ENCODE assay signal across 30 cellular contexts in the genomic region with DNA sequence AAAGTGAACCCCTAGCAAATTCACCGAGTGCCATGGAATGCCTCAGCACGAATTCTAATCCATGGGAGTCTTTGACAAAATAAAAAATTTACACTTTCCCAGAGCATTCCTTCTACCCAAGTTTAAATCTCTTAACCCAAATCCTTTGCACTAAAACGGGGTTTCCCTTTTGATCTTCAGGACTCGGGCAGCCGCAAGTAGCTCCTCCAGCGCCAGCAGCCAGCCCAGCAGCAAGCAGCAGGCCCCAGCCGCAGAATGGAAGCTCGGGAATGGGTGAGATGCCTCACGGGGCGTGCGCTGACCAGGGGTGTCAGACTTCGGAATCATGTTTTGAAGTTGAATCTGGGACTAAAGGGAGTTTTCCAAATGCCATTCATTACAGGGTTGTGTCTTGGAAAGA. TPM values are rescaled to one million over a fixed set of nuclear protein-coding genes. Genes with fewer than 3 reads are reported as not detected.
DNase-seq lines count a peak whose midpoint lies in the region; ATAC-seq and TF ChIP-seq lines count a peak whose summit lies in the region.
"Had no signal": no experiment of that assay in that cellular context is flagged by ENCODE, and none has a peak within 500 bp of the region (broad histone marks: within the 10 kb centered on the region; RNA-seq: fewer than 3 reads in every experiment).

No MANE protein-coding gene starts in this region.

- DNase-seq in T-helper 1 cell (no peak), natural killer cell (no peak), foreskin keratinocyte (no peak), nucleus accumbens (lab: John Stamatoyannopoulos, UW) (no peak), NCI-H2171 (lab: John Stamatoyannopoulos, UW) (no peak)
- no peak for DNase-seq in natural killer cell treated with Interleukin-12 subunit alpha and Interleukin-12 subunit beta and Interleukin-15 and Interleukin-18, amount 100 ng/mL, for 72 hours (ENCODE audit: low spot score)
- DNase-seq in activated naive CD8-positive, alpha-beta T cell treated with anti-CD3 and anti-CD28 coated beads, Interleukin-2, amount 10 ng/mL, durations not matched to agents 7 days and 5 days = no peak
- DNase-seq: activated gamma-delta T cell treated with Interleukin-2 at 50 U/mL for 16 hours; caudate nucleus; dermis blood vessel endothelial cell; DMS 273 treated with DMSO at 0.1 percent for 48 hours; HFFc6; hippocampal formation; KG1; left cardiac atrium; mammary epithelial cell; MM.1S; NCI-H1417 treated with DMSO at 0.1 percent for 48 hours; NCI-H2081 treated with DMSO at 0.1 percent for 48 hours; NCI-H748 treated with DMSO at 0.1 percent for 48 hours; right lobe of liver; SIG-M5; stimulated activated CD4-positive, alpha-beta T cell treated with anti-CD3 and anti-CD28 coated beads, Interleukin-12 subunit alpha, Interleukin-12 subunit beta, amount 100 ng/mL, for 4 hours; stimulated activated CD4-positive, alpha-beta T cell treated with anti-CD3 and anti-CD28 coated beads, Interleukin-4, amount 100 ng/mL, for 1 hour had no signal

- no peaks in the 10 kb centered on the region for H3K9me3 Mint-ChIP-seq in T-helper 1 cell treated with Interleukin-12 subunit alpha and Interleukin-12 subunit beta and Interleukin-4 antibody, amounts not matched to agents 30 μg/mL and 1 μg/mL, for 36 hours
- no peaks in the 10 kb centered on the region for H3K9me3 Mint-ChIP-seq in natural killer cell treated with Interleukin-12 subunit alpha and Interleukin-12 subunit beta and Interleukin-15 and Interleukin-18, amount 100 ng/mL, for 72 hours
- no peaks in the 10 kb centered on the region for H3K9me3 Mint-ChIP-seq in natural killer cell
- no peaks in the 10 kb centered on the region for H3K9me3 Mint-ChIP-seq in activated naive CD8-positive, alpha-beta T cell treated with anti-CD3 and anti-CD28 coated beads, Interleukin-2, amount 10 ng/mL, durations not matched to agents 7 days and 5 days
- H3K9me3 Mint-ChIP-seq: GM23338, HFFc6 had no signal

- peaks cover 67% of the 10 kb centered on the region for H3K4me1 Mint-ChIP-seq in T-helper 1 cell treated with Interleukin-12 subunit alpha and Interleukin-12 subunit beta and Interleukin-4 antibody, amounts not matched to agents 30 μg/mL and 1 μg/mL, for 36 hours (ENCODE audit: low read depth)
- H3K4me1 Mint-ChIP-seq in natural killer cell treated with Interleukin-12 subunit alpha and Interleukin-12 subunit beta and Interleukin-15 and Interleukin-18, amount 100 ng/mL, for 72 hours (ENCODE audit: low read depth in 2 of 2) = peaks cover 31 to 35% of the 10 kb centered on the region in 2 donors
- H3K4me1 Mint-ChIP-seq in natural killer cell = peaks cover 17 to 20% of the 10 kb centered on the region in 2 donors
- peaks cover 54% of the 10 kb centered on the region for H3K4me1 Mint-ChIP-seq in activated naive CD8-positive, alpha-beta T cell treated with anti-CD3 and anti-CD28 coated beads, Interleukin-2, amount 10 ng/mL, durations not matched to agents 7 days and 5 days
- H3K4me1 Mint-ChIP-seq: GM23338 had no signal

- no peaks in the 10 kb centered on the region for H3K27me3 Mint-ChIP-seq in T-helper 1 cell treated with Interleukin-12 subunit alpha and Interleukin-12 subunit beta and Interleukin-4 antibody, amounts not matched to agents 30 μg/mL and 1 μg/mL, for 36 hours (ENCODE audit: low read depth)
- H3K27me3 Mint-ChIP-seq in natural killer cell treated with Interleukin-12 subunit alpha and Interleukin-12 subunit beta and Interleukin-15 and Interleukin-18, amount 100 ng/mL, for 72 hours = no peaks in the 10 kb centered on the region
- H3K27me3 Mint-ChIP-seq in natural killer cell (ENCODE audit: low read depth in 2 of 2) = no peaks in the 10 kb centered on the region
- H3K27me3 Mint-ChIP-seq in activated naive CD8-positive, alpha-beta T cell treated with anti-CD3 and anti-CD28 coated beads, Interleukin-2, amount 10 ng/mL, durations not matched to agents 7 days and 5 days = no peaks in the 10 kb centered on the region
- H3K27me3 Mint-ChIP-seq: progenitor cell of endocrine pancreas had no signal

- no peak for TF ChIP-seq CTCF in natural killer cell (IDR thresholded peaks at IDR 0.05)
- TF ChIP-seq CTCF in foreskin keratinocyte (conservative IDR thresholded peaks at IDR 0.05) = no peak

- POLR2A ChIA-PET in activated naive CD8-positive, alpha-beta T cell treated with anti-CD3 and anti-CD28 coated beads, Interleukin-2, amount 10 ng/mL, durations not matched to agents 7 days and 5 days (lab: Charles Lee) = interaction anchor here (0.7 to 3.6 kb wide), 6 partner anchors 43 to 199 kb away, joined by 3 to 25 read pairs (median 3); partner anchors contain the start of genes RPA1 and SMYD4

- no peak for ATAC-seq in natural killer cell treated with Interleukin-12 subunit alpha and Interleukin-12 subunit beta and Interleukin-15 and Interleukin-18, amount 100 ng/mL, for 72 hours
- ATAC-seq in natural killer cell = no peak
- no peak for ATAC-seq in activated naive CD8-positive, alpha-beta T cell treated with anti-CD3 and anti-CD28 coated beads, Interleukin-2, amount 10 ng/mL, durations not matched to agents 7 days and 5 days (ENCODE audit: low read depth)
- no peak for ATAC-seq in foreskin keratinocyte
- ATAC-seq: gastroesophageal sphincter, GM23338, left cardiac atrium, right lobe of liver had no signal

- H3K27me3 ChIP-seq in foreskin keratinocyte = no peaks in the 10 kb centered on the region
- H3K27me3 ChIP-seq: gastroesophageal sphincter, right lobe of liver, suprapubic skin had no signal

- peaks cover 52% of the 10 kb centered on the region for H3K36me3 Mint-ChIP-seq in T-helper 1 cell treated with Interleukin-12 subunit alpha and Interleukin-12 subunit beta and Interleukin-4 antibody, amounts not matched to agents 30 μg/mL and 1 μg/mL, for 36 hours (ENCODE audit: low read depth)
- H3K36me3 Mint-ChIP-seq in natural killer cell treated with Interleukin-12 subunit alpha and Interleukin-12 subunit beta and Interleukin-15 and Interleukin-18, amount 100 ng/mL, for 72 hours = peaks cover 38% of the 10 kb centered on the region
- H3K36me3 Mint-ChIP-seq in natural killer cell = peaks cover 23% of the 10 kb centered on the region
- H3K36me3 Mint-ChIP-seq in activated naive CD8-positive, alpha-beta T cell treated with anti-CD3 and anti-CD28 coated beads, Interleukin-2, amount 10 ng/mL, durations not matched to agents 7 days and 5 days = peaks cover 44% of the 10 kb centered on the region

- intact Hi-C loops in natural killer cell (cut with micrococcal nuclease) = no loop called here

- H3K27ac Mint-ChIP-seq in T-helper 1 cell treated with Interleukin-12 subunit alpha and Interleukin-12 subunit beta and Interleukin-4 antibody, amounts not matched to agents 30 μg/mL and 1 μg/mL, for 36 hours = peak overlapping the region; percentile 94
- H3K27ac Mint-ChIP-seq in natural killer cell treated with Interleukin-12 subunit alpha and Interleukin-12 subunit beta and Interleukin-15 and Interleukin-18, amount 100 ng/mL, for 72 hours = peak overlapping the region; percentile 83 to 84
- H3K27ac Mint-ChIP-seq in natural killer cell = no peak overlapping the region
- H3K27ac Mint-ChIP-seq in activated naive CD8-positive, alpha-beta T cell treated with anti-CD3 and anti-CD28 coated beads, Interleukin-2, amount 10 ng/mL, durations not matched to agents 7 days and 5 days = peak overlapping the region; percentile 90
- H3K27ac Mint-ChIP-seq: GM23338, HFFc6, progenitor cell of endocrine pancreas had no signal

- H3K4me1 ChIP-seq in foreskin keratinocyte = no peaks in the 10 kb centered on the region
- H3K4me1 ChIP-seq: gastroesophageal sphincter, right lobe of liver, suprapubic skin had no signal

- H3K4me3 Mint-ChIP-seq in T-helper 1 cell treated with Interleukin-12 subunit alpha and Interleukin-12 subunit beta and Interleukin-4 antibody, amounts not matched to agents 30 μg/mL and 1 μg/mL, for 36 hours = peak overlapping the region; percentile 88
- peak overlapping the region; percentile 63 for H3K4me3 Mint-ChIP-seq in natural killer cell treated with Interleukin-12 subunit alpha and Interleukin-12 subunit beta and Interleukin-15 and Interleukin-18, amount 100 ng/mL, for 72 hours
- H3K4me3 Mint-ChIP-seq in natural killer cell = no peak overlapping the region
- peak overlapping the region; percentile 62 for H3K4me3 Mint-ChIP-seq in activated naive CD8-positive, alpha-beta T cell treated with anti-CD3 and anti-CD28 coated beads, Interleukin-2, amount 10 ng/mL, durations not matched to agents 7 days and 5 days
- H3K4me3 Mint-ChIP-seq: GM23338, HFFc6 had no signal

- H3K27ac ChIP-seq in foreskin keratinocyte = no peak overlapping the region
- H3K27ac ChIP-seq: 22Rv1, right lobe of liver, suprapubic skin had no signal

RNA-seq across cellular contexts. Expression of gene RPA1, which starts 42.4 kb away (rescaled TPM):
- 100 to 1,000 TPM; 144 to 169 TPM for total RNA-seq in natural killer cell treated with Interleukin-12 subunit alpha and Interleukin-12 subunit beta and Interleukin-15 and Interleukin-18, amount 100 ng/mL, for 72 hours
- 100 to 1,000 TPM in 1 of 3 donors, 10 to 100 TPM in 2; 70.9 to 101 (median 98.9) TPM for total RNA-seq in natural killer cell
- total RNA-seq in activated naive CD8-positive, alpha-beta T cell treated with anti-CD3 and anti-CD28 coated beads, Interleukin-2, amount 10 ng/mL, durations not matched to agents 7 days and 5 days = 100 to 1,000 TPM; 245 to 252 TPM
- 44.4 and 52.9 TPM in 2 replicates for total RNA-seq in foreskin keratinocyte
- 43.0 and 59.6 TPM in 2 replicates for polyA plus RNA-seq in foreskin keratinocyte

RNA-seq across cellular contexts. Expression of gene SMYD4, which starts 42.6 kb away (rescaled TPM):
- total RNA-seq in natural killer cell treated with Interleukin-12 subunit alpha and Interleukin-12 subunit beta and Interleukin-15 and Interleukin-18, amount 100 ng/mL, for 72 hours = 10 to 100 TPM; 28.4 to 35.7 TPM
- 10 to 100 TPM; 20.3 to 37.8 (median 24.3) TPM for total RNA-seq in natural killer cell
- total RNA-seq in activated naive CD8-positive, alpha-beta T cell treated with anti-CD3 and anti-CD28 coated beads, Interleukin-2, amount 10 ng/mL, durations not matched to agents 7 days and 5 days = 10 to 100 TPM; 44.7 to 48.6 TPM
- 9.6 TPM in 2 replicates for total RNA-seq in foreskin keratinocyte
- polyA plus RNA-seq in foreskin keratinocyte = 3.0 and 3.5 TPM in 2 replicates

Comparison
In these comparisons a context has a peak if more than half of its experiments do, and no peak if none do; other contexts are left out.
1. H3K27ac Mint-ChIP-seq: peak in T-helper 1 cell treated with Interleukin-12 subunit alpha and Interleukin-12 subunit beta and Interleukin-4 antibody, amounts not matched to agents 30 μg/mL and 1 μg/mL, for 36 hours (single experiment), natural killer cell treated with Interleukin-12 subunit alpha and Interleukin-12 subunit beta and Interleukin-15 and Interleukin-18, amount 100 ng/mL, for 72 hours (2 of 2) and activated naive CD8-positive, alpha-beta T cell treated with anti-CD3 and anti-CD28 coated beads, Interleukin-2, amount 10 ng/mL, durations not matched to agents 7 days and 5 days (single experiment); none in natural killer cell (0 of 2).